17 cellular contexts compared by ENCODE assay signal in genomic region chr15:98878172-98878571, GRCh38.
DNase-seq lines count a peak whose midpoint lies in the region; ATAC-seq and TF ChIP-seq lines count a peak whose summit lies in the region.
"Had no signal": no experiment of that assay in that cellular context is flagged by ENCODE, and none has a peak within 500 bp of the region (broad histone marks: within the 10 kb centered on the region; RNA-seq: fewer than 3 reads in every experiment).

No MANE protein-coding gene starts in this region.

- no CpG with 5 or more reads among the region's 3 CpGs for WGBS in trophoblast cell (ENCODE audit: extremely low coverage, insufficient coverage, insufficient read length)

- no peak overlapping the region for H2AK5ac ChIP-seq in trophoblast cell (ENCODE audit: low read length)

- peak overlapping the region; percentile 47 for H3K4ac ChIP-seq in trophoblast cell (ENCODE audit: low read depth, low read length)

- no peaks in the 10 kb centered on the region for H3K27me3 ChIP-seq in RWPE2 (ENCODE audit: insufficient read depth, poor library complexity, severe bottlenecking)
- no peaks in the 10 kb centered on the region for H3K27me3 ChIP-seq in trophoblast cell (ENCODE audit: insufficient read depth, low read length)
- H3K27me3 ChIP-seq: colonic mucosa had no signal

- H3K79me2 ChIP-seq in trophoblast cell (ENCODE audit: control insufficient read depth, insufficient read depth, low read length, poor library complexity), result peaks cover 16% of the 10 kb centered on the region

- H3K4me2 ChIP-seq in trophoblast cell (ENCODE audit: low read length), result no peak overlapping the region

- no peak overlapping the region for H4K12ac ChIP-seq in trophoblast cell (ENCODE audit: low read depth, low read length)

- ATAC-seq in RWPE2 (ENCODE audit: low read depth) (no peak), GM18873 (IDR thresholded peaks at IDR 0.05; ENCODE audit: low FRiP score, unreplicated experiment) (no peak), HG03354 (IDR thresholded peaks at IDR 0.05; ENCODE audit: poor library complexity, severe bottlenecking, unreplicated experiment) (no peak)
- ATAC-seq: sciatic nerve, T-helper 17 cell had no signal

- H3K9ac ChIP-seq in trophoblast cell (ENCODE audit: low read length), result no peak overlapping the region

- peak overlapping the region; percentile 100 for H3K27ac ChIP-seq in RWPE2 (ENCODE audit: poor library complexity, severe bottlenecking)
- H3K27ac ChIP-seq in trophoblast cell (ENCODE audit: low read depth, low read length), result peak overlapping the region; percentile 30

- no peaks in the 10 kb centered on the region for H3K36me3 ChIP-seq in RWPE2 (ENCODE audit: low read depth)
- no peaks in the 10 kb centered on the region for H3K36me3 ChIP-seq in trophoblast cell (ENCODE audit: control insufficient read depth in 1 of 2, insufficient read depth in 2 of 2, low read length in 2 of 2)
- H3K36me3 ChIP-seq: colonic mucosa had no signal

- peaks cover 11% of the 10 kb centered on the region for H3K79me1 ChIP-seq in trophoblast cell (ENCODE audit: low read length)

- no peak overlapping the region for H2BK5ac ChIP-seq in trophoblast cell (ENCODE audit: low read depth, low read length, poor library complexity)

- H4K8ac ChIP-seq in trophoblast cell (ENCODE audit: low read depth, low read length), result peak overlapping the region; percentile 69

- DNase-seq in AG08396 (ENCODE audit: low spot score) (peak; percentile 48), RWPE2 (ENCODE audit: low spot score) (no peak), fibroblast of peridontal ligament (ENCODE audit: extremely low read depth) (peak; percentile 80), trophoblast cell (peak in 1 of 2 donors; percentile 78), NCI-H187 treated with DMSO at 0.1 percent for 48 hours (lab: John Stamatoyannopoulos, UW) (no peak), SKM-1 (lab: John Stamatoyannopoulos, UW; ENCODE audit: unreplicated experiment) (no peak)
- DNase-seq: activated CD4-positive, alpha-beta T cell treated with anti-CD3 and anti-CD28 coated beads, Interleukin-2, amount 10 ng/mL, durations not matched to agents 24 days and 14 days; activated naive CD8-positive, alpha-beta T cell treated with anti-CD3 and anti-CD28 coated beads for 36 hours; colonic mucosa; DMS79; NCI-H2081 treated with DMSO at 0.1 percent for 48 hours; NCI-H748 treated with DMSO at 0.1 percent for 48 hours; stimulated activated naive CD4-positive, alpha-beta T cell; T-helper 17 cell had no signal

- H3K4me1 ChIP-seq in RWPE2 (ENCODE audit: insufficient read depth, poor library complexity, severe bottlenecking), result peaks cover 65% of the 10 kb centered on the region
- H3K4me1 ChIP-seq in trophoblast cell (ENCODE audit: control insufficient read depth in 1 of 2, insufficient read depth in 2 of 2, low read length in 2 of 2), result peaks cover 16 to 28% of the 10 kb centered on the region in 2 experiments
- H3K4me1 ChIP-seq: colonic mucosa had no signal

- H2BK120ac ChIP-seq in trophoblast cell (ENCODE audit: insufficient read depth, low read length, poor library complexity), result peak overlapping the region; percentile 27

- no peaks in the 10 kb centered on the region for H3K9me3 ChIP-seq in RWPE2 (ENCODE audit: severe bottlenecking)
- no peaks in the 10 kb centered on the region for H3K9me3 ChIP-seq in trophoblast cell (ENCODE audit: insufficient read depth, low read depth, low read length)
- H3K9me3 ChIP-seq: colonic mucosa had no signal

- H2AFZ ChIP-seq in trophoblast cell (ENCODE audit: insufficient read depth, low read length, poor library complexity), result no peak overlapping the region

- H3K23ac ChIP-seq in trophoblast cell (ENCODE audit: low read length), result no peak overlapping the region

- H3K14ac ChIP-seq in trophoblast cell (ENCODE audit: low read length), result no peak overlapping the region

- TF ChIP-seq CTCF in RWPE2 (IDR thresholded peaks at IDR 0.05; ENCODE audit: poor library complexity, severe bottlenecking), result no peak

- peak overlapping the region; percentile 43 for H2BK12ac ChIP-seq in trophoblast cell (ENCODE audit: low read length)

- H3K4me3 ChIP-seq in RWPE2 (ENCODE audit: severe bottlenecking) (no peak overlapping the region), trophoblast cell (ENCODE audit: low read depth, low read length) (no peak overlapping the region)
- H3K4me3 ChIP-seq: colonic mucosa had no signal

- H3K18ac ChIP-seq in trophoblast cell (ENCODE audit: low read length), result peak overlapping the region; percentile 63

- H4K91ac ChIP-seq in trophoblast cell (ENCODE audit: low read depth, low read length), result peak overlapping the region; percentile 17

Comparison
In these comparisons a context has a peak if more than half of its experiments do, and no peak if none do; other contexts are left out.
1. DNase-seq: peak in AG08396 (single experiment) and fibroblast of peridontal ligament (single experiment); none in RWPE2 (single experiment), NCI-H187 treated with DMSO at 0.1 percent for 48 hours (single experiment) and SKM-1 (single experiment).